1 cellular context compared by ENCODE assay signal in genomic region chr7:97117372-97118188, GRCh38.
A peak's percentile ranks its signal among the peaks of the same experiment; 100 is the strongest.
TF ChIP-seq lines count a peak whose summit lies in the region.

Gene SDHAF3 (plus strand): TSS chr7:97117698. CDS start chr7:97117724, 26 bp downstream.

TF ChIP-seq in HepG2, 621 proteins besides CTCF, POLR2A, EP300 and RAD21 (continued from another document and continues in another):
- TF ChIP-seq HNRNPL (IDR thresholded peaks at IDR 0.05; ENCODE audit: low read depth, low read length) (0 out of 2 replicates have a peak, but pooled peaks have one; percentile 25), PAWR (CRISPR knock-in tag; IDR thresholded peaks at IDR 0.05; ENCODE audit: borderline replicate concordance) (no peak), ZNF530 (CRISPR knock-in tag; IDR thresholded peaks at IDR 0.05; ENCODE audit: low read depth) (no peak), RFX5 (IDR thresholded peaks at IDR 0.05; ENCODE audit: low read depth, low read length) (no peak), ZNF260 (CRISPR knock-in tag; IDR thresholded peaks at IDR 0.05; ENCODE audit: borderline replicate concordance, low read depth) (no peak), KLF16 (CRISPR knock-in tag; IDR thresholded peaks at IDR 0.05) (peak in 1 of 2 experiments; percentile 96; a peak in 2 of 4 replicates), KLF9 (CRISPR knock-in tag; IDR thresholded peaks at IDR 0.05; ENCODE audit: low read depth) (0 out of 2 replicates have a peak, but pooled peaks have one; percentile 66), ZNF253 (CRISPR knock-in tag; IDR thresholded peaks at IDR 0.05; ENCODE audit: borderline replicate concordance) (no peak), TFE3 (CRISPR knock-in tag; IDR thresholded peaks at IDR 0.05) (peak; percentile 64; the same call in 1 of the 2 replicates), ELK4 (CRISPR knock-in tag; IDR thresholded peaks at IDR 0.05; ENCODE audit: borderline replicate concordance) (peak; percentile 58; the same call in 1 of the 2 replicates), CENPBD1 (CRISPR knock-in tag; IDR thresholded peaks at IDR 0.05; ENCODE audit: borderline replicate concordance, low read depth) (no peak), ZBTB8A (CRISPR knock-in tag; IDR thresholded peaks at IDR 0.05; ENCODE audit: borderline replicate concordance, low read depth) (no peak), NFKB2 (CRISPR knock-in tag; IDR thresholded peaks at IDR 0.05; ENCODE audit: borderline replicate concordance) (peak; percentile 89; the same call in 1 of the 2 replicates), ZBTB21 (CRISPR knock-in tag; IDR thresholded peaks at IDR 0.05) (peak; percentile 70; the same call in 1 of the 2 replicates), CERS6 (CRISPR knock-in tag; IDR thresholded peaks at IDR 0.05) (no peak), KDM1A (CRISPR knock-in tag; IDR thresholded peaks at IDR 0.05) (no peak), ZFP1 (CRISPR knock-in tag; IDR thresholded peaks at IDR 0.05) (peak; percentile 30; the same call in 1 of the 2 replicates), TP53 (CRISPR knock-in tag; conservative IDR thresholded peaks at IDR 0.05) (no peak), ZBTB43 (CRISPR knock-in tag; conservative IDR thresholded peaks at IDR 0.05) (peak; percentile 66; the same call in 1 of the 2 replicates), TAF1 (CRISPR knock-in tag; IDR thresholded peaks at IDR 0.05) (peak; percentile 82; the same call in 1 of the 2 replicates), ZNF891 (CRISPR knock-in tag; IDR thresholded peaks at IDR 0.05) (peak; percentile 86; the same call in 1 of the 2 replicates), WIZ (CRISPR knock-in tag; IDR thresholded peaks at IDR 0.05) (peak; percentile 98), SIN3B (IDR thresholded peaks at IDR 0.05; ENCODE audit: low read length) (peak; percentile 58; the same call in 1 of the 2 replicates), ZNF34 (CRISPR knock-in tag; IDR thresholded peaks at IDR 0.05; ENCODE audit: borderline replicate concordance) (0 out of 2 replicates have a peak, but pooled peaks have one; percentile 90), ZNF816 (CRISPR knock-in tag; IDR thresholded peaks at IDR 0.05; ENCODE audit: borderline replicate concordance) (0 out of 2 replicates have a peak, but pooled peaks have one; percentile 63), MIER3 (CRISPR knock-in tag; IDR thresholded peaks at IDR 0.05; ENCODE audit: borderline replicate concordance) (peak; percentile 94; the same call in 1 of the 2 replicates), ZNF383 (CRISPR knock-in tag; IDR thresholded peaks at IDR 0.05; ENCODE audit: borderline replicate concordance) (no peak), ATF7 (IDR thresholded peaks at IDR 0.05) (no peak), ATF7 (CRISPR knock-in tag; IDR thresholded peaks at IDR 0.05) (peak; percentile 92), ELF1 (CRISPR knock-in tag; IDR thresholded peaks at IDR 0.05) (peak; percentile 96), AHDC1 (CRISPR knock-in tag; IDR thresholded peaks at IDR 0.05; ENCODE audit: borderline replicate concordance) (peak; percentile 34), RXRB (CRISPR knock-in tag; IDR thresholded peaks at IDR 0.05; ENCODE audit: borderline replicate concordance) (peak; percentile 77; the same call in 1 of the 2 replicates), ZC3H13 (CRISPR knock-in tag; IDR thresholded peaks at IDR 0.05) (peak; percentile 93), HOXA9 (CRISPR knock-in tag; IDR thresholded peaks at IDR 0.05; ENCODE audit: borderline replicate concordance) (peak; percentile 63), ZNF737 (CRISPR knock-in tag; IDR thresholded peaks at IDR 0.05; ENCODE audit: borderline replicate concordance) (no peak), MAFK (conservative IDR thresholded peaks at IDR 0.05 in 1 of 2, IDR thresholded peaks at IDR 0.05 in 1 of 2; ENCODE audit: low read length in 2 of 2) (no peak), CREM (IDR thresholded peaks at IDR 0.05) (peak; percentile 72), CREM (CRISPR knock-in tag; IDR thresholded peaks at IDR 0.05) (no peak), POLR2AphosphoS5 (IDR thresholded peaks at IDR 0.05; ENCODE audit: low read depth, low read length) (peak; percentile 94), E2F2 (CRISPR knock-in tag; IDR thresholded peaks at IDR 0.05; ENCODE audit: borderline replicate concordance) (0 out of 2 replicates have a peak, but pooled peaks have one; percentile 67), NR1H2 (CRISPR knock-in tag; IDR thresholded peaks at IDR 0.05; ENCODE audit: borderline replicate concordance, low read depth) (no peak), CSRNP2 (CRISPR knock-in tag; conservative IDR thresholded peaks at IDR 0.05; ENCODE audit: low read depth) (no peak), FOXM1 (CRISPR knock-in tag; IDR thresholded peaks at IDR 0.05) (no peak), THAP9 (CRISPR knock-in tag; IDR thresholded peaks at IDR 0.05; ENCODE audit: borderline replicate concordance) (peak; percentile 93; the same call in 1 of the 2 replicates), HES4 (CRISPR knock-in tag; IDR thresholded peaks at IDR 0.05; ENCODE audit: borderline replicate concordance) (no peak; the same call in 1 of the 2 replicates), NCOR1 (IDR thresholded peaks at IDR 0.05; ENCODE audit: borderline replicate concordance, low read length) (no peak), ZNF550 (CRISPR knock-in tag; IDR thresholded peaks at IDR 0.05; ENCODE audit: borderline replicate concordance) (peak; percentile 37; the same call in 1 of the 2 replicates), ZSCAN12 (CRISPR knock-in tag; IDR thresholded peaks at IDR 0.05) (peak; percentile 86; the same call in 1 of the 2 replicates), SMAD3 (CRISPR knock-in tag; IDR thresholded peaks at IDR 0.05) (peak; percentile 67; the same call in 1 of the 2 replicates), GATAD2A (CRISPR knock-in tag; IDR thresholded peaks at IDR 0.05) (peak; percentile 78)
